8 cellular contexts compared by ENCODE assay signal in the genomic region with DNA sequence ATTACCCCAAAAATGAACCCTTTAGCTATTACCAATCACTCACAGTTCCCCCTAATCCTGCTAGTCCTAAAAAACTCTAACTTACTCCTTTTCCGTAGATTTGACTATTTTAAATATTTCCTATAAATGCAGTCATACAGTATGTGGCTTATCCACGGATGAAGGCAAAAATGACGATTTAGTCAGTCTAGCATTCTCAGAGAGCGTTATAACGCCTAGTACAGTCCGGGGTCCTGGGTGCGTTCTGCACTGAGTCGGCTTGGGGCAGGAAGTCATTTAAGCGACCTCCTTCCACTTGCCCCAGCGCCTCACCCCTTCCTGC. TPM values are rescaled to one million over a fixed set of nuclear protein-coding genes. Genes with fewer than 3 reads are reported as not detected.
DNase-seq lines count a peak whose midpoint lies in the region; ATAC-seq, FAIRE-seq and TF ChIP-seq lines count a peak whose summit lies in the region.

No MANE protein-coding gene starts in this region.

- 0% methylated on average over 10 of the region's 10 CpGs for WGBS in K562 (ENCODE audit: insufficient coverage, low coverage, missing lambda C conversion rate)

- H3K27ac ChIP-seq in K562 (ENCODE audit: extremely low read depth, low read depth, low read length): peak overlapping the region; percentile 84

- TF ChIP-seq EP300 in K562 (IDR thresholded peaks at IDR 0.05; ENCODE audit: low read length): no peak

- no peaks in the 10 kb centered on the region for H3K27me3 ChIP-seq in K562 (ENCODE audit: control insufficient read depth in 2 of 2, insufficient read depth in 2 of 2, low read length in 2 of 2)
- no peaks in the 10 kb centered on the region for H3K27me3 ChIP-seq in mucosa of stomach (ENCODE audit: control insufficient read depth, insufficient read depth, low read length)

- ATAC-seq in HG03139 (IDR thresholded peaks at IDR 0.05; ENCODE audit: unreplicated experiment) (peak; percentile 82), K562 (peak; percentile 97), HG02870 (IDR thresholded peaks at IDR 0.05; ENCODE audit: unreplicated experiment) (no peak), HG02610 (IDR thresholded peaks at IDR 0.05; ENCODE audit: unreplicated experiment) (no peak)

- H3K4me1 ChIP-seq in K562 (replicated peaks in 1 of 2; ENCODE audit: control insufficient read depth in 2 of 2, insufficient read depth in 2 of 2, low read length in 2 of 2) (peaks cover 0 to 9% of the 10 kb centered on the region in 2 experiments; a peak in 3 of 5 replicates), mucosa of stomach (ENCODE audit: control insufficient read depth, insufficient read depth, low read length) (no peaks in the 10 kb centered on the region)

- H3K4me3 ChIP-seq in K562 (peak overlapping the region; percentile 61), mucosa of stomach (ENCODE audit: low read length) (peak overlapping the region; percentile 61)

- DNase-seq in GM12891 (ENCODE audit: insufficient read length, low spot score) (peak; percentile 62), K562 (ENCODE audit: extremely low read depth in 1 of 4, low spot score in 3 of 4) (peak; percentile 80 to 92 (median 82)), frontal cortex (ENCODE audit: low spot score in 2 of 2) (no peak)
- no peak for DNase-seq in activated effector memory CD4-positive, alpha-beta T cell treated with anti-CD3 and anti-CD28 coated beads, Interleukin-2, amount 50 U/mL, for 16 hours

- H3K9me3 ChIP-seq in K562 (replicated peaks; ENCODE audit: control insufficient read depth, insufficient read depth, low read depth, low read length): no peaks in the 10 kb centered on the region
- H3K9me3 ChIP-seq in mucosa of stomach (ENCODE audit: control insufficient read depth, low read length): no peaks in the 10 kb centered on the region

- no peaks in the 10 kb centered on the region for H4K20me1 ChIP-seq in K562 (replicated peaks; ENCODE audit: control insufficient read depth, insufficient read depth, low read length)

- H3K79me2 ChIP-seq in K562 (ENCODE audit: control insufficient read depth, insufficient read depth, low read length): peaks cover 16% of the 10 kb centered on the region

- POLR2A ChIA-PET in K562 (lab: Yijun Ruan, JAX): interaction anchor here (0.6 to 1.6 kb wide), 6 partner anchors 9 to 1002 kb away, joined by 3 to 6 read pairs (median 4); partner anchors contain the start of genes ZNF146, ZNF540, ZNF565 and ZNF571

- intact Hi-C loops in K562 (cut with micrococcal nuclease): no loop called here

- peaks cover 9% of the 10 kb centered on the region; the same call in 2 of the 3 replicates for H3K36me3 ChIP-seq in K562 (ENCODE audit: control insufficient read depth, insufficient read depth, low read length)
- H3K36me3 ChIP-seq in mucosa of stomach (ENCODE audit: control insufficient read depth, insufficient read depth, low read length): no peaks in the 10 kb centered on the region

- in situ Hi-C loops in K562 (cut with MboI): no loop called here

- FAIRE-seq in GM12891 (lab: Jason Lieb, UNC) (no peak), K562 (lab: Jason Lieb, UNC) (peak; percentile 93), frontal cortex (lab: Jason Lieb, UNC) (no peak)

- peak overlapping the region; percentile 83 to 93 for H3K9ac ChIP-seq in K562 (ENCODE audit: insufficient read depth in 1 of 2, low read depth in 2 of 2, low read length in 2 of 2)
- H3K9ac ChIP-seq in mucosa of stomach (ENCODE audit: low read length): peak overlapping the region; percentile 69

- no peaks in the 10 kb centered on the region for H3K9me1 ChIP-seq in K562 (ENCODE audit: control insufficient read depth, insufficient read depth, low read length)

- no peak for TF ChIP-seq CTCF in K562 (IDR thresholded peaks at IDR 0.05 in 2 of 3, conservative IDR thresholded peaks at IDR 0.05 in 1 of 3; ENCODE audit: insufficient read depth in 2 of 3, low read depth in 1 of 3, low read length in 3 of 3)

- TF ChIP-seq RAD21 in K562 (CRISPR knock-in tag; conservative IDR thresholded peaks at IDR 0.05 in 1 of 2, IDR thresholded peaks at IDR 0.05 in 1 of 2): no peak

- BruUV-seq in K562 (replicated peaks; lab: Mats Ljungman, UMichigan): no TSS peak

- CTCF ChIA-PET in K562 (lab: Yijun Ruan, JAX; ENCODE audit: low intra/inter-chr PET ratio): no interaction called here

- peak overlapping the region; percentile 99 for H3K4me2 ChIP-seq in K562 (ENCODE audit: insufficient read depth, low read length)

- TF ChIP-seq POLR2A in GM12891 (IDR thresholded peaks at IDR 0.05; ENCODE audit: low read depth, low read length) (no peak), K562 (conservative IDR thresholded peaks at IDR 0.05) (no peak)

- H2AFZ ChIP-seq in K562 (ENCODE audit: low read depth, low read length): peak overlapping the region; percentile 94

TF ChIP-seq in GM12891, 5 proteins besides CTCF, POLR2A, EP300 and RAD21:
- TF ChIP-seq SPI1 (IDR thresholded peaks at IDR 0.05; ENCODE audit: low read depth, low read length) (peak; percentile 50; the same call in 1 of the 2 replicates), POLR2AphosphoS5 (IDR thresholded peaks at IDR 0.05; ENCODE audit: low read depth, low read length) (no peak)

TF ChIP-seq in K562, 482 proteins besides CTCF, POLR2A, EP300 and RAD21 (continues in another document):
- TF ChIP-seq POLR2H (tag; IDR thresholded peaks at IDR 0.05; ENCODE audit: low read depth): 0 out of 2 replicates have a peak, but pooled peaks have one; percentile 62
- TF ChIP-seq RNF2 (IDR thresholded peaks at IDR 0.05): no peak

RNA-seq across cellular contexts. Expression of gene ZNF383, which starts 0.5 kb away (rescaled TPM):
- polyA plus RNA-seq in GM12891 (2012; ENCODE audit: low read depth, missing spikeins): 3.8 TPM
- 19.4 and 25.6 TPM in 2 replicates for total RNA-seq in K562 (2011; cell fraction: chromatin; rRNA removed; ENCODE audit: low replicate concordance)
- total RNA-seq in K562 (2011; cell fraction: nucleolus; rRNA removed): 20.1 and 22.2 TPM in 2 replicates
- 23.5 and 35.2 TPM in 2 replicates for total RNA-seq in K562 (2011; cell fraction: nucleoplasm; rRNA removed)
- total RNA-seq in K562 (2014; rRNA removed): 3.5 and 4.9 TPM in 2 replicates
- 7.1 and 8.2 TPM in 2 replicates for total RNA-seq in K562 (2014; rRNA removed; fragmentation: Illumina TruSeq; extraction: Trizol)
- total RNA-seq in K562 (2015; rRNA removed; fragmentation: Illumina TruSeq; extraction: Trizol): 4.3 and 5.6 TPM in 2 replicates
- total RNA-seq in K562 (2021): 5.0 and 5.3 TPM in 2 replicates
- polyA plus RNA-seq in K562 (2011; rRNA removed): 5.6 and 6.1 TPM in 2 replicates
- 1.4 and 2.6 TPM in 2 replicates for polyA plus RNA-seq in K562 (2011; cell fraction: cytosol; rRNA removed)
- 4.9 and 6.3 TPM in 2 replicates for polyA plus RNA-seq in K562 (2011; cell fraction: nucleus; rRNA removed)
- 3.1 and 3.6 TPM in 2 replicates for polyA plus RNA-seq in K562 (2012)
- polyA plus RNA-seq in K562 (2014; fragmentation: Illumina TruSeq; extraction: Trizol): 4.2 and 4.6 TPM in 2 replicates
- 1 to 10 TPM; 2.0 to 5.0 TPM for polyA plus RNA-seq in K562 (2014; fragmentation: Nextera tagmentation; extraction: Ambion mirVana)
- 4.4 and 6.2 TPM in 2 replicates for polyA plus RNA-seq in K562 (2014; rRNA removed)
- 6.8 and 7.2 TPM in 2 replicates for polyA minus RNA-seq in K562 (2011; rRNA and poly(A)+ RNA removed)
- 4.7 and 7.8 TPM in 2 replicates for polyA minus RNA-seq in K562 (2011; cell fraction: cytosol; rRNA and poly(A)+ RNA removed)
- 5.9 and 11.8 TPM in 2 replicates for polyA minus RNA-seq in K562 (2011; cell fraction: nucleus; rRNA and poly(A)+ RNA removed)
- 16.3 TPM for total RNA-seq in frontal cortex

RNA-seq across cellular contexts. Expression of gene ZNF585B, which starts 7.2 kb away (rescaled TPM):
- polyA plus RNA-seq in GM12891 (2012; ENCODE audit: low read depth, missing spikeins): 2.6 TPM
- total RNA-seq in K562 (2011; cell fraction: chromatin; rRNA removed; ENCODE audit: low replicate concordance): 6.5 and 11.2 TPM in 2 replicates
- 7.8 and 13.9 TPM in 2 replicates for total RNA-seq in K562 (2011; cell fraction: nucleolus; rRNA removed)
- total RNA-seq in K562 (2011; cell fraction: nucleoplasm; rRNA removed): 14.1 and 16.5 TPM in 2 replicates
- total RNA-seq in K562 (2014; rRNA removed): 3.7 and 5.8 TPM in 2 replicates
- total RNA-seq in K562 (2014; rRNA removed; fragmentation: Illumina TruSeq; extraction: Trizol): 4.6 and 5.1 TPM in 2 replicates
- 5.1 and 5.3 TPM in 2 replicates for total RNA-seq in K562 (2015; rRNA removed; fragmentation: Illumina TruSeq; extraction: Trizol)
- total RNA-seq in K562 (2021): 5.0 and 6.0 TPM in 2 replicates
- 4.2 and 6.5 TPM in 2 replicates for polyA plus RNA-seq in K562 (2011; rRNA removed)
- polyA plus RNA-seq in K562 (2011; cell fraction: cytosol; rRNA removed): 2.9 and 3.6 TPM in 2 replicates
- 7.1 and 8.0 TPM in 2 replicates for polyA plus RNA-seq in K562 (2011; cell fraction: nucleus; rRNA removed)
- polyA plus RNA-seq in K562 (2012): 2.4 and 3.6 TPM in 2 replicates
- polyA plus RNA-seq in K562 (2014; fragmentation: Illumina TruSeq; extraction: Trizol): 3.3 and 4.8 TPM in 2 replicates
- 10 to 100 TPM in 1 of 2 experiments, 1 to 10 TPM in 1; 7.9 to 11.0 TPM for polyA plus RNA-seq in K562 (2014; fragmentation: Nextera tagmentation; extraction: Ambion mirVana)
- polyA plus RNA-seq in K562 (2014; rRNA removed): 6.4 and 8.6 TPM in 2 replicates
- polyA minus RNA-seq in K562 (2011; rRNA and poly(A)+ RNA removed): 4.0 and 6.8 TPM in 2 replicates
- polyA minus RNA-seq in K562 (2011; cell fraction: cytosol; rRNA and poly(A)+ RNA removed): 1.3 and 3.0 TPM in 2 replicates
- 3.6 and 6.7 TPM in 2 replicates for polyA minus RNA-seq in K562 (2011; cell fraction: nucleus; rRNA and poly(A)+ RNA removed)
- 26.1 TPM for total RNA-seq in frontal cortex

RNA-seq across cellular contexts. Expression of gene ZNF585A, which starts 45.0 kb away (rescaled TPM):
- 15.9 TPM for polyA plus RNA-seq in GM12891 (2012; ENCODE audit: low read depth, missing spikeins)
- total RNA-seq in K562 (2011; cell fraction: chromatin; rRNA removed; ENCODE audit: low replicate concordance): 1.3 and 3.3 TPM in 2 replicates
- total RNA-seq in K562 (2011; cell fraction: nucleolus; rRNA removed): 0.67 and 1.4 TPM in 2 replicates
- 1.8 and 2.7 TPM in 2 replicates for total RNA-seq in K562 (2011; cell fraction: nucleoplasm; rRNA removed)
- 3.0 and 5.6 TPM in 2 replicates for total RNA-seq in K562 (2014; rRNA removed)
- total RNA-seq in K562 (2014; rRNA removed; fragmentation: Illumina TruSeq; extraction: Trizol): 10.0 and 12.0 TPM in 2 replicates
- total RNA-seq in K562 (2015; rRNA removed; fragmentation: Illumina TruSeq; extraction: Trizol): 5.6 and 6.3 TPM in 2 replicates
- total RNA-seq in K562 (2021): 4.9 and 6.1 TPM in 2 replicates
- 6.2 and 6.4 TPM in 2 replicates for polyA plus RNA-seq in K562 (2011; rRNA removed)
- 2.2 and 5.2 TPM in 2 replicates for polyA plus RNA-seq in K562 (2011; cell fraction: cytosol; rRNA removed)
- 2.2 and 4.0 TPM in 2 replicates for polyA plus RNA-seq in K562 (2011; cell fraction: nucleus; rRNA removed)
- 8.8 and 14.6 TPM in 2 replicates for polyA plus RNA-seq in K562 (2012)
- 7.1 and 8.5 TPM in 2 replicates for polyA plus RNA-seq in K562 (2014; fragmentation: Illumina TruSeq; extraction: Trizol)
- 10 to 100 TPM; 29.6 to 31.0 TPM for polyA plus RNA-seq in K562 (2014; fragmentation: Nextera tagmentation; extraction: Ambion mirVana)
- 8.5 and 9.1 TPM in 2 replicates for polyA plus RNA-seq in K562 (2014; rRNA removed)
- polyA minus RNA-seq in K562 (2011; rRNA and poly(A)+ RNA removed): 0.84 and 2.7 TPM in 2 replicates
- 0.19 and 0.46 TPM in 2 replicates for polyA minus RNA-seq in K562 (2011; cell fraction: cytosol; rRNA and poly(A)+ RNA removed)
- polyA minus RNA-seq in K562 (2011; cell fraction: nucleus; rRNA and poly(A)+ RNA removed): 0.54 and 2.1 TPM in 2 replicates
- total RNA-seq in frontal cortex: 6.1 TPM

Comparison
In these comparisons a context has a peak if more than half of its experiments do, and no peak if none do; other contexts are left out.
1. DNase-seq: peak in GM12891 (single experiment) and K562 (4 of 4); none in frontal cortex (0 of 2) and activated effector memory CD4-positive, alpha-beta T cell treated with anti-CD3 and anti-CD28 coated beads, Interleukin-2, amount 50 U/mL, for 16 hours (single experiment).
2. ATAC-seq: peak in HG03139 (single experiment) and K562 (single experiment); none in HG02870 (single experiment) and HG02610 (single experiment).